Comparison of ENCODE assay signal across 29 cellular contexts in the genomic region with DNA sequence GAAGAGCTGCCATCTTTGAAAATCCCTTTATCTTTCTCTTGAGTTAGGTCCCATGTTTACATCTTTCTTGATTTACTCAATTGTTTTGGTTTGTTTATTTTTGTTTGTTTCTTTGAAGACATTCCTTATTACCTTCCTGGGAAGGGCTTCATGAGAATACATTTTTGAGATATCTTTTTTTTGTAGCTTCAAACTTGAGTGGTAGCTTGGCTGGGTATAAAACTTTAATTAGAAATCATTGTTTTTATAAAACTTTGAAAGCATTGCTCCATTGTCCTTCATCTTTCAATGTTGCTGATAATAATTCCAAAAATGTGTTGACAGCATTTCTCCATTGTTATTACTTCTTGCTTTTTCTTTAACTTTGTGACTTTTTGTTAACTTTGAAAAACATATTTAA.
"Had no signal": no experiment of that assay in that cellular context is flagged by ENCODE, and none has a peak within 500 bp of the region (broad histone marks: within the 10 kb centered on the region; RNA-seq: fewer than 3 reads in every experiment).

No MANE protein-coding gene starts in this region.

- H3K27ac ChIP-seq: neutrophil, ovary, parathyroid adenoma, psoas muscle, skin epidermis, spleen, stomach, thoracic aorta, thyroid gland, tibial nerve, upper lobe of left lung, vagina had no signal

- DNase-seq: naive B cell; naive thymus-derived CD8-positive, alpha-beta T cell; nephron progenitor cell; nucleus accumbens; ovary; posterior cingulate gyrus; psoas muscle; right cardiac atrium; spleen; stimulated activated CD4-positive, alpha-beta T cell treated with anti-CD3 and anti-CD28 coated beads, Interleukin-12 subunit alpha, Interleukin-12 subunit beta, amount 100 ng/mL, for 4 hours; stimulated activated CD4-positive, alpha-beta T cell treated with anti-CD3 and anti-CD28 coated beads, Interleukin-1b, Interleukin-23, amount 100 ng/mL, for 48 hours; stimulated activated CD4-positive, alpha-beta T cell treated with anti-CD3 and anti-CD28 coated beads, Interleukin-4, amount 100 ng/mL, for 1 hour; stimulated activated naive B cell treated with anti-CD40 and anti-IgM and Interleukin-4, amounts not matched to agents 10 μg/mL and 1 μg/mL and 100 μg/mL, for 72 hours; stimulated activated naive CD4-positive, alpha-beta T cell treated with Interleukin-2 at 50 U/mL for 16 hours; stomach; thyroid gland; trophoblast cell; upper lobe of left lung had no signal

- FAIRE-seq: urothelium cell line had no signal

- H3K36me3 ChIP-seq: neutrophil, ovary, spleen, stomach, thoracic aorta, thyroid gland, tibial nerve, upper lobe of left lung, vagina had no signal

- H3K4me1 ChIP-seq: psoas muscle had no signal

- ATAC-seq: naive thymus-derived CD8-positive, alpha-beta T cell; natural killer cell treated with Interleukin-12 subunit alpha and Interleukin-12 subunit beta and Interleukin-15 and Interleukin-18, amount 100 ng/mL, for 72 hours; psoas muscle; right cardiac atrium; sciatic nerve; stimulated activated effector memory CD8-positive, alpha-beta T cell treated with anti-CD3 and anti-CD28 coated beads, Interleukin-12 subunit alpha, Interleukin-12 subunit beta, amount 100 ng/mL, for 72 hours; stimulated activated naive B cell treated with anti-CD40 and anti-IgM and Interleukin-4, amounts not matched to agents 10 μg/mL and 1 μg/mL and 100 μg/mL, for 72 hours had no signal

- H3K4me3 ChIP-seq: ovary, psoas muscle, skin epidermis, smooth muscle cell, spleen, stomach, thoracic aorta, thyroid gland, tibial nerve, upper lobe of left lung, vagina had no signal

- H3K9me3 ChIP-seq: neutrophil, ovary, thyroid gland had no signal

- H2AFZ ChIP-seq: parathyroid adenoma had no signal

- H3K79me2 ChIP-seq: parathyroid adenoma had no signal

- H3K4me2 ChIP-seq: smooth muscle cell had no signal

- H3K9ac ChIP-seq: parathyroid adenoma had no signal

- H3K27me3 ChIP-seq: neutrophil, ovary, spleen, stomach, thyroid gland, tibial nerve, upper lobe of left lung, vagina had no signal
